In genomic region chr19:3986260-3987041, GRCh38 we compare ENCODE assay signal across 8 cellular contexts. TPM values are rescaled to one million over a fixed set of nuclear protein-coding genes. Genes with fewer than 3 reads are reported as not detected.
DNase-seq lines count a peak whose midpoint lies in the region; ATAC-seq, FAIRE-seq and TF ChIP-seq lines count a peak whose summit lies in the region.

No MANE protein-coding gene starts in this region.

- DNase-seq in NCI-H2081 (lab: John Stamatoyannopoulos, UW) (peak; percentile 81 to 83), T-helper 2 cell (peak in 3 of 5 experiments; percentile 47 to 83 (median 60)), cerebellum (ENCODE audit: low spot score) (peak; percentile 82), kidney glomerular epithelial cell (lab: John Stamatoyannopoulos, UW) (peak; percentile 63)
- DNase-seq in stimulated activated CD4-positive, alpha-beta T cell treated with anti-CD3 and anti-CD28 coated beads, Interleukin-4, amount 100 ng/mL, for 1 hour: peak; percentile 52

- no peak for ATAC-seq in GM18907 (IDR thresholded peaks at IDR 0.05; ENCODE audit: unreplicated experiment)

- TF ChIP-seq CTCF in GM12874 (IDR thresholded peaks at IDR 0.05; ENCODE audit: insufficient read depth, low read depth, low read length): peak; percentile 58

- peak; percentile 91 for FAIRE-seq in A204.1 (lab: Jason Lieb, UNC)

RNA-seq across cellular contexts. Expression of gene EEF2, which starts 1.2 kb away (rescaled TPM):
- 1,068 TPM for total RNA-seq in cerebellum

RNA-seq across cellular contexts. Expression of gene DAPK3, which starts 15.6 kb away (rescaled TPM):
- total RNA-seq in cerebellum: 45.4 TPM

RNA-seq across cellular contexts. Expression of gene PIAS4, which starts 21.1 kb away (rescaled TPM):
- 19.1 TPM for total RNA-seq in cerebellum

RNA-seq across cellular contexts. Expression of gene NMRK2, which starts 53.6 kb away (rescaled TPM):
- not detected for total RNA-seq in cerebellum
